ENCODE assay signal across 14 cellular contexts in the genomic region with DNA sequence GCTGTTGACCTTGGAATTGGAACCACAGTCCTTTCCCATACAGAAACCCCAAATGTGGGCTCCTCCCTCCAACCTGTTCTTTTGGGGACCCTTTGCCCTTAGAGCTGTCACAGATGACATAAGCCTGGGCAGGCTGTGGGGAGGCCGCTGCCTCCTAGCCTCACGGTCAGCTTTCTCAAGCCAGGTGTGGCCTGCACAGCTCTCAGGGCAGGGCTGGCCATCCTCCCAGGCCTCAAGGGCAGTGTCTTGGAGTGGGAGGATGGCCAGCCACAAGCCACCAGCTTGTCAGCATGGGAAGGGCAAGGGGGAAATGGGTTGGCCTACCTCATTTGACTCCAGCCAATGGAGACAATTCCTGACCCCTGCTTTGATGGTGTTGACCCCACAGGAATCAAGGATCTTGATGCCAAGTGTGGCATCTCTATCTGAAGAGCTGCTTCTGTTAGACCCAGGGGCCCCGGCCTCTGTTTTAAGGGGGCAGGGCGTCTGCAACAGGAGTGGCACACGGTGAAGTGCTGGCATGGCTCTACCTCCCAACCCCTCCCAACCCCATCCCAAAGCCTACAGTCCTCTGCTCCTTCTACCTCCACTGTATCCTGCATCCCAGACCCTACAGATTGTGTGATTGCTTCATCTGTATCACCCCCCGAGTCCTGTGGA. TPM values are rescaled to one million over a fixed set of nuclear protein-coding genes. Genes with fewer than 3 reads are reported as not detected.
"Had no signal": no experiment of that assay in that cellular context is flagged by ENCODE, and none has a peak within 500 bp of the region (broad histone marks: within the 10 kb centered on the region; RNA-seq: fewer than 3 reads in every experiment).

No MANE protein-coding gene starts in this region.

- H3K4me1 ChIP-seq: prostate gland had no signal

- ATAC-seq: T-helper 17 cell had no signal

- H3K36me3 ChIP-seq: prostate gland had no signal

- H3K4me3 ChIP-seq: lung, prostate gland had no signal

- H3K9me3 ChIP-seq: prostate gland had no signal

- H3K27ac ChIP-seq: foreskin keratinocyte, prostate gland, WERI-Rb-1 had no signal

- H3K27me3 ChIP-seq: foreskin keratinocyte had no signal

- FAIRE-seq: colon, endometrium, urothelium cell line had no signal

- DNase-seq: activated CD4-positive, alpha-beta T cell treated with anti-CD3 and anti-CD28 coated beads, Interleukin-2, amount 50 U/mL, for 48 hours; activated naive CD4-positive, alpha-beta T cell treated with anti-CD3 and anti-CD28 coated beads, Interleukin-2, amount 10 ng/mL, durations not matched to agents 7 days and 5 days; activated T-cell treated with anti-CD3 and anti-CD28 coated beads, Interleukin-2, amount 50 U/mL, for 24 hours; kidney glomerular epithelial cell; nucleus accumbens; stimulated activated CD4-positive, alpha-beta T cell treated with anti-CD3 and anti-CD28 coated beads, Interleukin-1b, Interleukin-23, amount 100 ng/mL, for 48 hours; T-helper 17 cell; WERI-Rb-1 had no signal

RNA-seq across cellular contexts. Expression of a gene that starts 50.0 kb away (rescaled TPM):
- total RNA-seq: T-helper 17 cell had no signal
